Comparison of ENCODE assay signal across 15 cellular contexts in genomic region chr2:85995648-85996529, GRCh38.
DNase-seq lines count a peak whose midpoint lies in the region; ATAC-seq and TF ChIP-seq lines count a peak whose summit lies in the region.
"Had no signal": no experiment of that assay in that cellular context is flagged by ENCODE, and none has a peak within 500 bp of the region (broad histone marks: within the 10 kb centered on the region; RNA-seq: fewer than 3 reads in every experiment).

No MANE protein-coding gene starts in this region.

- H3K4me1 ChIP-seq in HEK293 (ENCODE audit: control insufficient read depth, insufficient read depth, low read length), result no peaks in the 10 kb centered on the region
- H3K4me1 ChIP-seq: colonic mucosa had no signal

- no peaks in the 10 kb centered on the region for H3K36me3 Mint-ChIP-seq in activated B cell treated with CpG ODN at 0.5 μM for 24 hours (ENCODE audit: low read depth)
- peaks cover 0 to 2% of the 10 kb centered on the region in 2 donors for H3K36me3 Mint-ChIP-seq in stimulated activated naive B cell treated with anti-CD40 and anti-IgM and Interleukin-4, amounts not matched to agents 10 μg/mL and 1 μg/mL and 100 μg/mL, for 72 hours

- no peaks in the 10 kb centered on the region for H3K36me3 ChIP-seq in HEK293 (ENCODE audit: control insufficient read depth in 2 of 2, insufficient read depth in 1 of 2, low read length in 2 of 2)
- H3K36me3 ChIP-seq: colonic mucosa had no signal

- H3K4me1 Mint-ChIP-seq in activated B cell treated with CpG ODN at 0.5 μM for 24 hours, result peaks cover 84% of the 10 kb centered on the region
- peaks cover 54 to 78% of the 10 kb centered on the region in 2 donors for H3K4me1 Mint-ChIP-seq in stimulated activated naive B cell treated with anti-CD40 and anti-IgM and Interleukin-4, amounts not matched to agents 10 μg/mL and 1 μg/mL and 100 μg/mL, for 72 hours

- H3K27ac ChIP-seq in HEK293 (ENCODE audit: extremely low read depth, low read depth, low read length), result no peak overlapping the region
- peak overlapping the region; percentile 88 for H3K27ac ChIP-seq in layer of hippocampus (ENCODE audit: low read depth, low read length)
- H3K27ac ChIP-seq: colonic mucosa had no signal

- POLR2A ChIA-PET in HEK293 (lab: Yijun Ruan, JAX) (interaction anchor here (0.6 kb wide), 1 partner anchor 14 kb away, joined by 3 read pairs; no protein-coding TSS in a partner anchor), activated B cell treated with CpG ODN at 0.5 μM for 24 hours (lab: Charles Lee) (interaction anchor here (0.5 to 5.0 kb wide), 7 partner anchors 17 to 669 kb away, joined by 3 to 38 read pairs (median 10); partner anchors contain the start of gene ST3GAL5)

- no peaks in the 10 kb centered on the region for H3K27me3 Mint-ChIP-seq in activated B cell treated with CpG ODN at 0.5 μM for 24 hours
- H3K27me3 Mint-ChIP-seq in stimulated activated naive B cell treated with anti-CD40 and anti-IgM and Interleukin-4, amounts not matched to agents 10 μg/mL and 1 μg/mL and 100 μg/mL, for 72 hours, result no peaks in the 10 kb centered on the region

- no peaks in the 10 kb centered on the region for H3K9me3 Mint-ChIP-seq in activated B cell treated with CpG ODN at 0.5 μM for 24 hours
- H3K9me3 Mint-ChIP-seq in stimulated activated naive B cell treated with anti-CD40 and anti-IgM and Interleukin-4, amounts not matched to agents 10 μg/mL and 1 μg/mL and 100 μg/mL, for 72 hours, result peaks cover 2 to 4% of the 10 kb centered on the region in 2 donors

- TF ChIP-seq CTCF in HEK293 (tag by site-specific recombination; IDR thresholded peaks at IDR 0.05) (no peak), activated B cell treated with CpG ODN at 0.5 μM for 24 hours (IDR thresholded peaks at IDR 0.05) (no peak)

- CTCF ChIA-PET in HEK293 (lab: Yijun Ruan, JAX) (interaction anchor here (1.3 to 2.0 kb wide), 2 partner anchors 12 to 169 kb away, joined by 4 to 9 read pairs; no protein-coding TSS in a partner anchor), activated B cell treated with CpG ODN at 0.5 μM for 24 hours (lab: Charles Lee) (interaction anchor here (0.9 to 3.1 kb wide), 4 partner anchors 40 to 168 kb away, joined by 3 to 16 read pairs (median 5); no protein-coding TSS in a partner anchor)

- no peak overlapping the region for H3K4me3 ChIP-seq in HEK293 (ENCODE audit: low read depth, low read length)
- H3K4me3 ChIP-seq: colonic mucosa, SK-N-MC had no signal

- ATAC-seq in activated B cell treated with CpG ODN at 0.5 μM for 24 hours (ENCODE audit: low read depth), result no peak
- ATAC-seq in stimulated activated naive B cell treated with anti-CD40 and anti-IgM and Interleukin-4, amounts not matched to agents 10 μg/mL and 1 μg/mL and 100 μg/mL, for 72 hours (replicated peaks), result no peak
- no peak for ATAC-seq in GM21576 (IDR thresholded peaks at IDR 0.05; ENCODE audit: unreplicated experiment)
- ATAC-seq: HepG2 had no signal

- H3K27ac Mint-ChIP-seq in activated B cell treated with CpG ODN at 0.5 μM for 24 hours, result peak overlapping the region; percentile 83
- H3K27ac Mint-ChIP-seq in stimulated activated naive B cell treated with anti-CD40 and anti-IgM and Interleukin-4, amounts not matched to agents 10 μg/mL and 1 μg/mL and 100 μg/mL, for 72 hours, result peak overlapping the region; percentile 77

- no peaks in the 10 kb centered on the region for H3K27me3 ChIP-seq in layer of hippocampus (ENCODE audit: control insufficient read depth, insufficient read depth, low read length)
- H3K27me3 ChIP-seq: colonic mucosa had no signal

- intact Hi-C loops in activated B cell treated with CpG ODN at 0.5 μM for 24 hours (cut with micrococcal nuclease), result loop anchor here (2.0 to 10.0 kb wide), 3 partner anchors 17 to 199 kb away; partner anchors contain the start of genes IMMT and MRPL35

- no peaks in the 10 kb centered on the region for H3K9me3 ChIP-seq in HEK293 (ENCODE audit: control insufficient read depth, insufficient read depth, low read depth, low read length)
- H3K9me3 ChIP-seq: colonic mucosa had no signal

- H3K4me3 Mint-ChIP-seq in activated B cell treated with CpG ODN at 0.5 μM for 24 hours, result no peak overlapping the region
- no peak overlapping the region for H3K4me3 Mint-ChIP-seq in stimulated activated naive B cell treated with anti-CD40 and anti-IgM and Interleukin-4, amounts not matched to agents 10 μg/mL and 1 μg/mL and 100 μg/mL, for 72 hours

- peak; percentile 11 for DNase-seq in activated B cell treated with CpG ODN at 0.5 μM for 24 hours
- DNase-seq in stimulated activated naive B cell treated with anti-CD40 and anti-IgM and Interleukin-4, amounts not matched to agents 10 μg/mL and 1 μg/mL and 100 μg/mL, for 72 hours, result no peak
- DNase-seq in NCI-H1694 (lab: John Stamatoyannopoulos, UW), result no peak
- no peak for DNase-seq in NCI-H774 (lab: John Stamatoyannopoulos, UW)
- DNase-seq: activated CD4-positive, CD25-positive, alpha-beta regulatory T cell treated with anti-CD3 and anti-CD28 coated beads, Interleukin-2, amount 50 U/mL, for 72 hours; activated gamma-delta T cell; colonic mucosa; COR-L47; kidney; stimulated activated naive CD4-positive, alpha-beta T cell had no signal

TF ChIP-seq in HEK293, 187 proteins besides CTCF, POLR2A, EP300 and RAD21:
- TF ChIP-seq ZNF146 (tag by site-specific recombination; IDR thresholded peaks at IDR 0.05) (no peak), SCRT1 (tag by site-specific recombination; IDR thresholded peaks at IDR 0.05; ENCODE audit: borderline replicate concordance) (peak; percentile 65; the same call in 1 of the 2 replicates), SP2 (tag by site-specific recombination; IDR thresholded peaks at IDR 0.05) (no peak), ZNF830 (tag by site-specific recombination; IDR thresholded peaks at IDR 0.05; ENCODE audit: low read depth) (no peak), SCRT2 (tag by site-specific recombination; IDR thresholded peaks at IDR 0.05) (peak; percentile 64), ZNF621 (tag by site-specific recombination; IDR thresholded peaks at IDR 0.05) (no peak), ZBTB10 (tag by site-specific recombination; IDR thresholded peaks at IDR 0.05) (no peak), ZNF324 (tag by site-specific recombination; IDR thresholded peaks at IDR 0.05) (no peak), ZBTB44 (tag by site-specific recombination; IDR thresholded peaks at IDR 0.05) (no peak), HIC1 (tag by site-specific recombination; IDR thresholded peaks at IDR 0.05) (no peak), GLI4 (tag by site-specific recombination; IDR thresholded peaks at IDR 0.05) (no peak), OSR2 (tag by site-specific recombination; IDR thresholded peaks at IDR 0.05) (no peak), ZNF776 (tag by site-specific recombination; IDR thresholded peaks at IDR 0.05; ENCODE audit: borderline replicate concordance) (no peak), ZNF548 (tag by site-specific recombination; IDR thresholded peaks at IDR 0.05) (no peak)
